ENCODE assay signal across 17 cellular contexts in the genomic region with DNA sequence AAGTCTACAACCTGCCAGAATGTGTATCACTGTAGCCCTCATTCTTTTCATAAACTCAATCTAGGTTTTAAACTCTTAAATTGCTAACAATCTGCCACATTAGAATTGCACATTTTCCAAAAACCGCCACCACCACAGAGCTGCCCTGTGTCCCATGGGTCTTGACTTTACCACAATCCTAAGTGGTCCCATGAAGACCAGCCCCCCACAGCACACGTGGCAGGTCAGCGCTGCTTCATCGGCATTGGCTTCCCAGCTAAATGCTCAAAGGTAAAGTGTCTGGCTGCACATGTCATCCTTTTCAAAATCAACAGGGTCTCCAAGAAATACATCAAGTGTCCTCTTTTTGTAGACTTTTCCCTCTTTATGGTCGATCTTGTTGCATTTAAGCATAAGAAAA. TPM values are rescaled to one million over a fixed set of nuclear protein-coding genes. Genes with fewer than 3 reads are reported as not detected.
DNase-seq lines count a peak whose midpoint lies in the region; ATAC-seq and TF ChIP-seq lines count a peak whose summit lies in the region.
"Had no signal": no experiment of that assay in that cellular context is flagged by ENCODE, and none has a peak within 500 bp of the region (broad histone marks: within the 10 kb centered on the region; RNA-seq: fewer than 3 reads in every experiment).

No MANE protein-coding gene starts in this region.

- in situ Hi-C loops in Panc1 (cut with HindIII; ENCODE audit: low pct_unique_long_range_greater_than_20kb, low sequenced_read_pairs) (no loop called here), gastrocnemius medialis (cut with MboI; ENCODE audit: low sequenced_read_pairs in 4 of 4) (no loop called here)

- DNase-seq in COLO668 (lab: John Stamatoyannopoulos, UW; ENCODE audit: unreplicated experiment): peak; percentile 7
- DNase-seq in Panc1 (ENCODE audit: low read depth, low spot score): no peak
- no peak for DNase-seq in epithelial cell of proximal tubule (ENCODE audit: low read depth)
- no peak for DNase-seq in gastrocnemius medialis
- no peak for DNase-seq in kidney tubule cell (ENCODE audit: low spot score)
- DNase-seq in NCI-H748 (lab: John Stamatoyannopoulos, UW; ENCODE audit: unreplicated experiment): no peak
- DNase-seq in C1 segment of cervical spinal cord (lab: John Stamatoyannopoulos, UW): no peak
- DNase-seq: activated CD8-positive, alpha-beta memory T cell treated with anti-CD3 and anti-CD28 coated beads for 24 hours; activated naive CD8-positive, alpha-beta T cell treated with anti-CD3 and anti-CD28 coated beads, Interleukin-2, amount 50 U/mL, for 24 hours; cerebellar nuclear complex; DMS79 treated with DMSO at 0.1 percent for 48 hours; effector memory CD8-positive, alpha-beta T cell; left ventricle myocardium superior; NCI-H1105 treated with DMSO at 0.1 percent for 48 hours; SHP77; tibial artery had no signal

- H3K4me3 ChIP-seq in Panc1 (ENCODE audit: low read depth in 2 of 2, low read length in 2 of 2) (peak overlapping the region; percentile 93 to 98), epithelial cell of proximal tubule (ENCODE audit: low read depth, low read length) (peak overlapping the region; percentile 81), gastrocnemius medialis (peak overlapping the region; percentile 67 to 99 (median 95))

- peak overlapping the region; percentile 100 for H3K27ac ChIP-seq in Panc1 (ENCODE audit: low read length)
- peak overlapping the region; percentile 84 to 97 (median 94) for H3K27ac ChIP-seq in gastrocnemius medialis
- H3K27ac ChIP-seq: KMS-11, tibial artery had no signal

- H3K4me1 ChIP-seq in Panc1 (ENCODE audit: control insufficient read depth, insufficient read depth, low read length) (peaks cover 63% of the 10 kb centered on the region), gastrocnemius medialis (peaks cover 63 to 71% of the 10 kb centered on the region in 2 donors)

- ATAC-seq in Panc1: no peak
- ATAC-seq in gastrocnemius medialis: no peak
- ATAC-seq: activated naive CD8-positive, alpha-beta T cell treated with anti-CD3 and anti-CD28 coated beads, Interleukin-2, amount 50 U/mL, for 24 hours; effector memory CD8-positive, alpha-beta T cell; left ventricle myocardium superior had no signal

- POLR2A ChIA-PET in Panc1 (lab: Charles Lee): no interaction called here

- H3K27me3 ChIP-seq in Panc1 (ENCODE audit: control insufficient read depth, insufficient read depth, low read length) (no peaks in the 10 kb centered on the region), gastrocnemius medialis (no peaks in the 10 kb centered on the region)
- H3K27me3 ChIP-seq: tibial artery had no signal

- H3K9me3 ChIP-seq in Panc1 (ENCODE audit: control insufficient read depth, insufficient read depth, low read depth, low read length) (no peaks in the 10 kb centered on the region), gastrocnemius medialis (no peaks in the 10 kb centered on the region)
- H3K9me3 ChIP-seq: tibial artery had no signal

- BruUV-seq in Panc1 (replicated peaks; lab: Mats Ljungman, UMichigan): no TSS peak

- CTCF ChIA-PET in Panc1 (lab: Charles Lee): no interaction called here

- intact Hi-C loops in Panc1 (cut with micrococcal nuclease; ENCODE audit: unreplicated experiment): loop anchor here (5.0 kb wide), 1 partner anchor 36 kb away; no protein-coding TSS in a partner anchor
- intact Hi-C loops in gastrocnemius medialis (cut with DNase I; ENCODE audit: low total_unique reads): no loop called here

- H3K36me3 ChIP-seq in Panc1 (ENCODE audit: control insufficient read depth, insufficient read depth, low read length): peaks cover 12% of the 10 kb centered on the region
- no peaks in the 10 kb centered on the region for H3K36me3 ChIP-seq in gastrocnemius medialis
- H3K36me3 ChIP-seq: tibial artery had no signal

- no peak for TF ChIP-seq POLR2A in gastrocnemius medialis (IDR thresholded peaks at IDR 0.05)

- TF ChIP-seq CTCF in Panc1 (IDR thresholded peaks at IDR 0.05): no peak
- no peak for TF ChIP-seq CTCF in epithelial cell of proximal tubule (conservative IDR thresholded peaks at IDR 0.05; ENCODE audit: low read depth, low read length)
- no peak for TF ChIP-seq CTCF in gastrocnemius medialis (IDR thresholded peaks at IDR 0.05 in 4 of 5, conservative IDR thresholded peaks at IDR 0.05 in 1 of 5)

RNA-seq across cellular contexts. Expression of gene TBC1D8, which starts 2.4 kb away (rescaled TPM):
- total RNA-seq in Panc1 (2021; ENCODE audit: unreplicated experiment) (139 TPM), epithelial cell of proximal tubule (10.2 and 20.5 TPM in 2 replicates), gastrocnemius medialis (100 to 1,000 TPM; 103 to 298 (median 201) TPM)
- polyA plus RNA-seq in Panc1 (2012; ENCODE audit: insufficient read length): 171 TPM
